ENCODE assay signal across 24 cellular contexts in genomic region chr1:150763018-150763417, GRCh38. TPM values are rescaled to one million over a fixed set of nuclear protein-coding genes. Genes with fewer than 3 reads are reported as not detected.
DNase-seq lines count a peak whose midpoint lies in the region; ATAC-seq and TF ChIP-seq lines count a peak whose summit lies in the region.
"Had no signal": no experiment of that assay in that cellular context is flagged by ENCODE, and none has a peak within 500 bp of the region (broad histone marks: within the 10 kb centered on the region; RNA-seq: fewer than 3 reads in every experiment).

No MANE protein-coding gene starts in this region.

- H2BK15ac ChIP-seq in mesendoderm (replicated peaks; ENCODE audit: low read depth) = no peak overlapping the region

- H4K5ac ChIP-seq in mesendoderm (ENCODE audit: low read length) = no peak overlapping the region

- H3K4me1 Mint-ChIP-seq in activated CD4-positive, alpha-beta T cell treated with anti-CD3 and anti-CD28 coated beads, Interleukin-2, amount 10 ng/mL, durations not matched to agents 24 days and 14 days = peaks cover 35% of the 10 kb centered on the region
- H3K4me1 Mint-ChIP-seq in activated CD4-positive, alpha-beta T cell treated with anti-CD3 and anti-CD28 coated beads for 36 hours = peaks cover 37% of the 10 kb centered on the region
- peaks cover 64% of the 10 kb centered on the region for H3K4me1 Mint-ChIP-seq in central memory CD8-positive, alpha-beta T cell
- H3K4me1 Mint-ChIP-seq: neural crest cell had no signal

- H3K18ac ChIP-seq in mesendoderm (ENCODE audit: low read length) = no peak overlapping the region

- no peak for TF ChIP-seq POLR2A in spleen (IDR thresholded peaks at IDR 0.05)

- TF ChIP-seq CTCF in Loucy (conservative IDR thresholded peaks at IDR 0.05; ENCODE audit: low read length) = no peak
- TF ChIP-seq CTCF in spleen (IDR thresholded peaks at IDR 0.05 in 8 of 11, conservative IDR thresholded peaks at IDR 0.05 in 3 of 11) = no peak

- intact Hi-C loops in activated CD4-positive, alpha-beta T cell treated with anti-CD3 and anti-CD28 coated beads, Interleukin-2, amount 10 ng/mL, durations not matched to agents 24 days and 14 days (cut with micrococcal nuclease) = loop anchor here (10.0 kb wide), 1 partner anchor 212 kb away; the partner anchor contains the start of gene CERS2
- intact Hi-C loops in activated CD4-positive, alpha-beta T cell treated with anti-CD3 and anti-CD28 coated beads for 36 hours (cut with DNase I, micrococcal nuclease) = loop anchor here in 1 of 2 experiments (10.0 kb wide), 1 partner anchor 198 kb away; no protein-coding TSS in a partner anchor
- intact Hi-C loops in spleen (cut with DNase I; ENCODE audit: low total_unique reads) = no loop called here

- H3K36me3 ChIP-seq in Loucy (ENCODE audit: insufficient read depth, low read length) (no peaks in the 10 kb centered on the region), spleen (peaks cover 0 to 56% (median 14%) of the 10 kb centered on the region in 6 donors), mesendoderm (ENCODE audit: control insufficient read depth, insufficient read depth, low read length) (no peaks in the 10 kb centered on the region)

- peak overlapping the region; percentile 24 for H3K4me3 Mint-ChIP-seq in activated CD4-positive, alpha-beta T cell treated with anti-CD3 and anti-CD28 coated beads, Interleukin-2, amount 10 ng/mL, durations not matched to agents 24 days and 14 days
- no peak overlapping the region for H3K4me3 Mint-ChIP-seq in activated CD4-positive, alpha-beta T cell treated with anti-CD3 and anti-CD28 coated beads for 36 hours
- peak overlapping the region; percentile 50 for H3K4me3 Mint-ChIP-seq in central memory CD8-positive, alpha-beta T cell
- H3K4me3 Mint-ChIP-seq: neural crest cell had no signal

- H4K20me1 ChIP-seq in Loucy (ENCODE audit: insufficient read depth, low read length, poor library complexity, severe bottlenecking) = no peaks in the 10 kb centered on the region

- H3K9me3 Mint-ChIP-seq in activated CD4-positive, alpha-beta T cell treated with anti-CD3 and anti-CD28 coated beads, Interleukin-2, amount 10 ng/mL, durations not matched to agents 24 days and 14 days = peaks cover 5% of the 10 kb centered on the region
- H3K9me3 Mint-ChIP-seq in activated CD4-positive, alpha-beta T cell treated with anti-CD3 and anti-CD28 coated beads for 36 hours (ENCODE audit: low read depth) = no peaks in the 10 kb centered on the region
- no peaks in the 10 kb centered on the region for H3K9me3 Mint-ChIP-seq in central memory CD8-positive, alpha-beta T cell
- H3K9me3 Mint-ChIP-seq: activated naive CD4-positive, alpha-beta T cell treated with anti-CD3 and anti-CD28 coated beads for 36 hours had no signal

- H3K27me3 ChIP-seq in Loucy (ENCODE audit: insufficient read depth, low read length, poor library complexity, severe bottlenecking) = no peaks in the 10 kb centered on the region
- no peaks in the 10 kb centered on the region for H3K27me3 ChIP-seq in spleen (replicated peaks in 1 of 7)
- no peaks in the 10 kb centered on the region for H3K27me3 ChIP-seq in mesendoderm (ENCODE audit: insufficient read depth, low read length, poor library complexity)
- H3K27me3 ChIP-seq: hepatocyte, testis had no signal

- no peak overlapping the region for H3K27ac Mint-ChIP-seq in activated CD4-positive, alpha-beta T cell treated with anti-CD3 and anti-CD28 coated beads, Interleukin-2, amount 10 ng/mL, durations not matched to agents 24 days and 14 days
- H3K27ac Mint-ChIP-seq in activated CD4-positive, alpha-beta T cell treated with anti-CD3 and anti-CD28 coated beads for 36 hours = no peak overlapping the region
- no peak overlapping the region for H3K27ac Mint-ChIP-seq in central memory CD8-positive, alpha-beta T cell (ENCODE audit: low read depth)
- H3K27ac Mint-ChIP-seq: activated naive CD4-positive, alpha-beta T cell treated with anti-CD3 and anti-CD28 coated beads for 36 hours had no signal

- H3F3A ChIP-seq in Loucy (ENCODE audit: low read depth) = 0 out of 2 replicates have a peak, but pooled peaks cover 3% of the 10 kb centered on the region

- H3K27me3 Mint-ChIP-seq in activated CD4-positive, alpha-beta T cell treated with anti-CD3 and anti-CD28 coated beads, Interleukin-2, amount 10 ng/mL, durations not matched to agents 24 days and 14 days = no peaks in the 10 kb centered on the region
- H3K27me3 Mint-ChIP-seq in activated CD4-positive, alpha-beta T cell treated with anti-CD3 and anti-CD28 coated beads for 36 hours = no peaks in the 10 kb centered on the region
- no peaks in the 10 kb centered on the region for H3K27me3 Mint-ChIP-seq in central memory CD8-positive, alpha-beta T cell

- peaks cover 38% of the 10 kb centered on the region for H3K36me3 Mint-ChIP-seq in activated CD4-positive, alpha-beta T cell treated with anti-CD3 and anti-CD28 coated beads, Interleukin-2, amount 10 ng/mL, durations not matched to agents 24 days and 14 days (ENCODE audit: low read depth)
- H3K36me3 Mint-ChIP-seq in activated CD4-positive, alpha-beta T cell treated with anti-CD3 and anti-CD28 coated beads for 36 hours (ENCODE audit: low read depth) = peaks cover 27% of the 10 kb centered on the region
- peaks cover 12% of the 10 kb centered on the region for H3K36me3 Mint-ChIP-seq in central memory CD8-positive, alpha-beta T cell (ENCODE audit: insufficient read depth)

- H3K27ac ChIP-seq in spleen (peak overlapping the region in 6 of 8 donors; percentile 42 to 92 (median 88)), mesendoderm (ENCODE audit: low read depth, low read length) (no peak overlapping the region)
- H3K27ac ChIP-seq: hepatocyte, psoas muscle, testis had no signal

- 76 to 82% (median 79%) methylated on average over 3 of the region's 3 CpGs for WGBS in spleen, 5 donors
- no CpG with 5 or more reads among the region's 3 CpGs for WGBS in mesendoderm (ENCODE audit: extremely low coverage, insufficient coverage, low lambda C conversion rate)

- H3K4me2 ChIP-seq in Loucy (ENCODE audit: low read depth, low read length, poor library complexity, severe bottlenecking) (peak overlapping the region; percentile 54), mesendoderm (ENCODE audit: low read length) (no peak overlapping the region)
- H3K4me2 ChIP-seq: hepatocyte had no signal

- H3K4me1 ChIP-seq in Loucy (ENCODE audit: insufficient read depth, low read length, poor library complexity, severe bottlenecking) (peaks cover 33% of the 10 kb centered on the region), spleen (peaks cover 34 to 85% (median 58%) of the 10 kb centered on the region in 6 donors), mesendoderm (ENCODE audit: control insufficient read depth, low read depth, low read length) (no peaks in the 10 kb centered on the region)
- H3K4me1 ChIP-seq: psoas muscle had no signal

- no peak overlapping the region for H3K56ac ChIP-seq in mesendoderm (ENCODE audit: low read length)

- POLR2A ChIA-PET in activated CD4-positive, alpha-beta T cell treated with anti-CD3 and anti-CD28 coated beads for 36 hours (lab: Charles Lee) = no interaction called here

- H3K79me2 ChIP-seq in Loucy (ENCODE audit: insufficient read depth, low read length) (no peaks in the 10 kb centered on the region), mesendoderm (ENCODE audit: control insufficient read depth, insufficient read depth, low read length) (no peaks in the 10 kb centered on the region)
- H3K79me2 ChIP-seq: hepatocyte had no signal

- DNase-seq in activated CD4-positive, alpha-beta T cell treated with anti-CD3 and anti-CD28 coated beads, Interleukin-2, amount 10 ng/mL, durations not matched to agents 24 days and 14 days = no peak
- no peak for DNase-seq in activated CD4-positive, alpha-beta T cell treated with anti-CD3 and anti-CD28 coated beads for 36 hours
- DNase-seq in central memory CD8-positive, alpha-beta T cell (ENCODE audit: low spot score in 2 of 2) = no peak
- DNase-seq in spleen (no peak), NCI-H2196 (lab: John Stamatoyannopoulos, UW; ENCODE audit: unreplicated experiment) (no peak), NCI-H1417 (lab: John Stamatoyannopoulos, UW) (no peak), mesendoderm (no peak)
- DNase-seq: activated naive CD4-positive, alpha-beta T cell treated with anti-CD3 and anti-CD28 coated beads for 36 hours; cortex of kidney; DMS153; islet precursor cell; mammary epithelial cell; NCI-H146; NCI-H2171 treated with DMSO at 0.1 percent for 48 hours; psoas muscle; small intestine; stimulated activated CD4-positive, alpha-beta T cell treated with anti-CD3 and anti-CD28 coated beads, Interleukin-4, amount 100 ng/mL, for 4 hours; testis had no signal

- H3K9me3 ChIP-seq in Loucy (ENCODE audit: insufficient read depth, low read depth, low read length) (no peaks in the 10 kb centered on the region; the same call in 1 of the 2 replicates), spleen (no peaks in the 10 kb centered on the region)
- H3K9me3 ChIP-seq: psoas muscle, testis had no signal

- no peak overlapping the region for H3K9ac ChIP-seq in Loucy (ENCODE audit: low read depth, low read length, poor library complexity, severe bottlenecking)
- no peak overlapping the region for H3K9ac ChIP-seq in mesendoderm (ENCODE audit: low read length)

- CTCF ChIA-PET in activated CD4-positive, alpha-beta T cell treated with anti-CD3 and anti-CD28 coated beads for 36 hours (lab: Charles Lee) = no interaction called here

- no peak for ATAC-seq in activated CD4-positive, alpha-beta T cell treated with anti-CD3 and anti-CD28 coated beads for 36 hours
- no peak for ATAC-seq in central memory CD8-positive, alpha-beta T cell (replicated peaks; ENCODE audit: extremely low read depth, poor library complexity, severe bottlenecking)
- ATAC-seq: psoas muscle had no signal

- H3K23ac ChIP-seq in mesendoderm (ENCODE audit: low read length) = no peak overlapping the region

- H2BK120ac ChIP-seq in mesendoderm (ENCODE audit: low read depth, low read length) = no peak overlapping the region

- no peak overlapping the region for H3K4me3 ChIP-seq in Loucy (ENCODE audit: low read length, poor library complexity, severe bottlenecking)
- peak overlapping the region; percentile 33 to 75 (median 48) for H3K4me3 ChIP-seq in spleen
- no peak overlapping the region for H3K4me3 ChIP-seq in mesendoderm (ENCODE audit: low read length)
- H3K4me3 ChIP-seq: hepatocyte, testis had no signal

- no peak overlapping the region for H2AK5ac ChIP-seq in mesendoderm (ENCODE audit: low read length)

- no peak overlapping the region for H3K4ac ChIP-seq in mesendoderm (ENCODE audit: low read depth, low read length)

- H3K79me1 ChIP-seq in mesendoderm (ENCODE audit: low read length) = no peaks in the 10 kb centered on the region

- no peak overlapping the region for H2AFZ ChIP-seq in Loucy (ENCODE audit: low read length)
- H2AFZ ChIP-seq: hepatocyte had no signal

- H2BK5ac ChIP-seq in mesendoderm (ENCODE audit: low read length) = no peak overlapping the region

- H4K8ac ChIP-seq in mesendoderm (ENCODE audit: low read depth, low read length) = no peak overlapping the region

- no peaks in the 10 kb centered on the region for H3K9me2 ChIP-seq in Loucy (replicated peaks; ENCODE audit: low read depth, low read length)

RNA-seq across cellular contexts. Expression of gene CTSS, which starts 2.6 kb away (rescaled TPM):
- 26.9 and 28.3 TPM in 2 replicates for total RNA-seq in activated CD4-positive, alpha-beta T cell treated with anti-CD3 and anti-CD28 coated beads, Interleukin-2, amount 10 ng/mL, durations not matched to agents 24 days and 14 days
- total RNA-seq in activated CD4-positive, alpha-beta T cell treated with anti-CD3 and anti-CD28 coated beads for 36 hours = 10 to 100 TPM; 31.4 to 44.8 TPM
- total RNA-seq in spleen = 100 to 1,000 TPM; 495 to 685 (median 618) TPM
- polyA plus RNA-seq in spleen = 100 to 1,000 TPM; 117 to 181 (median 137) TPM
- 0.06 TPM for polyA plus RNA-seq in mesendoderm (2013, experiment 1 of 2)
- polyA plus RNA-seq in mesendoderm (2013, experiment 2 of 2) = 0.04 TPM

RNA-seq across cellular contexts. Expression of gene HORMAD1, which starts 42.3 kb away (rescaled TPM):
- not detected in 2 replicates for total RNA-seq in activated CD4-positive, alpha-beta T cell treated with anti-CD3 and anti-CD28 coated beads, Interleukin-2, amount 10 ng/mL, durations not matched to agents 24 days and 14 days
- total RNA-seq in activated CD4-positive, alpha-beta T cell treated with anti-CD3 and anti-CD28 coated beads for 36 hours = under 1 TPM in 1 of 2 experiments, not detected in 1; 0.25 TPM
- total RNA-seq in spleen = 10 to 100 TPM in 1 of 7 donors, 1 to 10 TPM in 6; 3.0 to 14.1 (median 4.7) TPM
- 1 to 10 TPM in 1 of 3 donors, under 1 TPM in 2; 0.41 to 1.8 (median 0.70) TPM for polyA plus RNA-seq in spleen
- not detected for polyA plus RNA-seq in mesendoderm (2013, experiment 1 of 2)
- polyA plus RNA-seq in mesendoderm (2013, experiment 2 of 2) = not detected
- total RNA-seq: A172; activated naive CD4-positive, alpha-beta T cell treated with anti-CD3 and anti-CD28 coated beads for 36 hours; endothelial cell of umbilical vein; M059J; mammary epithelial cell; neural crest cell had no signal
- polyA plus RNA-seq: endothelial cell of umbilical vein, hepatocyte, mammary epithelial cell, psoas muscle had no signal

RNA-seq across cellular contexts. Expression of gene CTSK, which starts 45.0 kb away (rescaled TPM):
- total RNA-seq in activated CD4-positive, alpha-beta T cell treated with anti-CD3 and anti-CD28 coated beads, Interleukin-2, amount 10 ng/mL, durations not matched to agents 24 days and 14 days = 1.3 and 2.1 TPM in 2 replicates
- 1 to 10 TPM; 1.5 to 2.1 TPM for total RNA-seq in activated CD4-positive, alpha-beta T cell treated with anti-CD3 and anti-CD28 coated beads for 36 hours
- 10 to 100 TPM; 11.5 to 23.6 (median 20.6) TPM for total RNA-seq in spleen
- polyA plus RNA-seq in spleen = 10 to 100 TPM; 28.5 to 68.2 (median 49.2) TPM
- 4.6 TPM for polyA plus RNA-seq in mesendoderm (2013, experiment 1 of 2)
- polyA plus RNA-seq in mesendoderm (2013, experiment 2 of 2) = 5.2 TPM

Comparison
In these comparisons a context has a peak if more than half of its experiments do, and no peak if none do; other contexts are left out.
1. H3K4me3 ChIP-seq: peak in spleen (8 of 8); none in Loucy (single experiment) and mesendoderm (single experiment).
2. RNA of gene CTSS, which starts 2.6 kb away (total RNA-seq): 495 to 685 TPM in spleen; 31.4 to 44.8 TPM in activated CD4-positive, alpha-beta T cell treated with anti-CD3 and anti-CD28 coated beads for 36 hours and 26.9 to 28.3 TPM in activated CD4-positive, alpha-beta T cell treated with anti-CD3 and anti-CD28 coated beads, Interleukin-2, amount 10 ng/mL, durations not matched to agents 24 days and 14 days; every median in the first group is over 10 times any median in the second.